ENCODE assay signal across 20 cellular contexts in the genomic region with DNA sequence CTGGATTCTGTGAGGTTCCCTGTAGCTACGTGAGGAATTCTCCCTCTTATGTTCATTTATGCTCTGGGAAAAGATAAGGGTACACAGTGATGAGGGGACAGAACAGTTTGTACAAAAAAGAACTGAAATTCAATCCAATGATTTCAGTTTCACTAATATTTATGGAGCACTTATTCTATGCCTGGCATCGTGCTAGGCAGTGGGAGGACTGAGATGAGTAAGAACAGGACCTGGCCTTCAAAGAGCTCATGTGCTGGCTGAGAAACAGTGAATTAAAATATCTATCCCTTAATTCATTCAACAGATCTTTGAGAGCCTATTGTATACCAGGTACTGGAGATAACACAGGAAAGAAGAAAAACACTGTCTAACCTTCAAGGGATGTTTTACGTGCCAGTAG. TPM values are rescaled to one million over a fixed set of nuclear protein-coding genes. Genes with fewer than 3 reads are reported as not detected.
DNase-seq lines count a peak whose midpoint lies in the region; ATAC-seq and TF ChIP-seq lines count a peak whose summit lies in the region.
"Had no signal": no experiment of that assay in that cellular context is flagged by ENCODE, and none has a peak within 500 bp of the region (broad histone marks: within the 10 kb centered on the region; RNA-seq: fewer than 3 reads in every experiment).

No MANE protein-coding gene starts in this region.

- peak overlapping the region; percentile 36 to 70 for H3K27ac ChIP-seq in testis
- no peak overlapping the region for H3K27ac ChIP-seq in right lobe of liver
- H3K27ac ChIP-seq: C4-2B had no signal

- intact Hi-C loops in testis (cut with DNase I; ENCODE audit: low total_unique reads) = no loop called here
- intact Hi-C loops in right lobe of liver (cut with DNase I) = no loop called here

- H3K4me3 Mint-ChIP-seq in nephron = no peak overlapping the region

- H3K36me3 ChIP-seq in testis (ENCODE audit: low read depth, missing control alignments) (no peaks in the 10 kb centered on the region), right lobe of liver (no peaks in the 10 kb centered on the region)
- H3K36me3 ChIP-seq: Peyer's patch had no signal

- H3K27ac Mint-ChIP-seq in nephron = peak overlapping the region in 2 of 3 experiments; percentile 22 to 97

- no peaks in the 10 kb centered on the region for H3K9me3 Mint-ChIP-seq in nephron

- H3K9me3 ChIP-seq in testis = no peaks in the 10 kb centered on the region
- H3K9me3 ChIP-seq in right lobe of liver = no peaks in the 10 kb centered on the region
- H3K9me3 ChIP-seq: MG63, Peyer's patch had no signal

- H3K4me3 ChIP-seq in choroid plexus epithelial cell (ENCODE audit: low read depth, low read length) (no peak overlapping the region), testis (no peak overlapping the region), right lobe of liver (no peak overlapping the region)
- H3K4me3 ChIP-seq: GM23248, MG63, Peyer's patch had no signal

- WGBS in testis, 2 donors = 26 to 38% methylated on average over 3 of the region's 3 CpGs
- WGBS in right lobe of liver (ENCODE audit: insufficient coverage, low coverage, low lambda C conversion rate, missing lambda C conversion rate) = 53% methylated on average over 3 of the region's 3 CpGs

- peaks cover 37% of the 10 kb centered on the region for H3K4me1 Mint-ChIP-seq in nephron

- H3K27me3 Mint-ChIP-seq in nephron (ENCODE audit: low read depth) = peaks cover 12% of the 10 kb centered on the region

- TF ChIP-seq CTCF in choroid plexus epithelial cell (conservative IDR thresholded peaks at IDR 0.05; ENCODE audit: low read depth, low read length) (no peak), nephron (IDR thresholded peaks at IDR 0.05; ENCODE audit: unreplicated experiment in 3 of 3) (no peak), testis (IDR thresholded peaks at IDR 0.05) (no peak), right lobe of liver (IDR thresholded peaks at IDR 0.05) (no peak)

- H3K4me1 ChIP-seq in testis = peaks cover 32% of the 10 kb centered on the region
- peaks cover 0 to 8% (median 3%) of the 10 kb centered on the region in 4 donors for H3K4me1 ChIP-seq in right lobe of liver

- no peak for ATAC-seq in right lobe of liver

- TF ChIP-seq POLR2A in testis (IDR thresholded peaks at IDR 0.05) = no peak
- TF ChIP-seq POLR2A in right lobe of liver (IDR thresholded peaks at IDR 0.05) = no peak

- H3K27me3 ChIP-seq in testis (no peaks in the 10 kb centered on the region), right lobe of liver (no peaks in the 10 kb centered on the region)
- H3K27me3 ChIP-seq: MG63, Peyer's patch had no signal

- no peaks in the 10 kb centered on the region for H3K36me3 Mint-ChIP-seq in nephron (ENCODE audit: low read depth)

- DNase-seq in amniotic epithelial cell (ENCODE audit: low read depth) (peak; percentile 44), choroid plexus epithelial cell (ENCODE audit: low read depth) (peak; percentile 42), testis (no peak), NCI-H187 (lab: John Stamatoyannopoulos, UW) (no peak), NOMO-1 treated with dmso at 0.1 percent for 144 hours (lab: John Stamatoyannopoulos, UW; ENCODE audit: unreplicated experiment) (no peak), right lobe of liver (no peak), kidney tubule cell (ENCODE audit: low spot score) (no peak)
- DNase-seq: ACHN, AML-193, GM23248, MG63, NCI-H1092, NCI-H1436 treated with DMSO at 0.1 percent for 48 hours, NCI-H2081, NCI-H2171 treated with DMSO at 0.1 percent for 48 hours, NCI-H446, NCI-H69, Peyer's patch had no signal

RNA-seq across cellular contexts. Expression of gene SSR3, which starts 22.2 kb away (rescaled TPM):
- 100 to 1,000 TPM in 1 of 2 donors, 10 to 100 TPM in 1; 85.0 to 108 TPM for total RNA-seq in testis
- polyA plus RNA-seq in testis (ENCODE audit: insufficient read depth, low read depth, low replicate concordance) = 204 TPM
- total RNA-seq in right lobe of liver = 100 to 1,000 TPM in 5 of 6 experiments, 10 to 100 TPM in 1; 73.6 to 168 (median 118) TPM

Comparison
In these comparisons a context has a peak if more than half of its experiments do, and no peak if none do; other contexts are left out.
1. DNase-seq: peak in amniotic epithelial cell (single experiment) and choroid plexus epithelial cell (single experiment); none in testis (single experiment), NCI-H187 (0 of 2), NOMO-1 treated with dmso at 0.1 percent for 144 hours (single experiment), right lobe of liver (0 of 3) and kidney tubule cell (single experiment).
2. H3K27ac ChIP-seq: peak in testis (2 of 2); none in right lobe of liver (0 of 3).